ENCODE assay signal across 1 cellular context in the genomic region with DNA sequence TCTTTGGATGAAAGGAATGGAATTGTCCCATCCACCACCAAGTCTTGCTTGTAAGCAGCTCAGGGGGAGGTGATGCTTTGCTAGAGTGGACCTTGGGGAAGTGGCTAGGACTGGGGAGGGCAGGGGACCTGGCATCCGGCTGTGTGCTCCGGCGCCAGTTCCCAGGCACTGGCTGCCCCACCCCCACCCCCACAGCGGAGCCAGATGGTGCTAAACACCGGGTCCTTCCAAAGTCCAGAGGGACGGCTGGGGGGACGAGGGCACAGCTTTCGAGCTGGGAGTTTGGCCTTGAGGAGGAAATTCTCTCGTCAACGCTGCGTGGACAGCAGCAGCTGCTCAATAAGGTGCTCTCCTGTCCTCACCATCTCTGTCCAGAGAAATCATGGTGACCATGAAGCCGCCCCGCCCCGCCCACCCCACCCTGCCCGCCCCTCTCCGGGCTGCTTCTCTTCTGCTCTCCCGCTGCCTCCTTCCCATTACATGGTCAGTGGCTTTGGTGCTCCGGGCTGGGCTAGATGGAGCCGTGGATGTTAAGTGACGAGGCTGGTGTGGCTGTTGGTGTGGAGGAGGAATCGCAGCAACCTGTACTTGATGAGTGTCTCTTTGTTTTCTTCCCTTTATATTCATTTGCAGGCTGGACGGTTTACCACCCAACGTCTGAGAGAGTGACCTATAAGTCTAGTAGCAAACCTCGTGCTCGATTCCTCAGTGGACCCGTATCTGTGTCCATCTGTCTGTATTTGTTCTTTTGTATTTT.
TF ChIP-seq lines count a peak whose summit lies in the region.

No MANE protein-coding gene starts in this region.

TF ChIP-seq in HepG2, 621 proteins besides CTCF, POLR2A, EP300 and RAD21 (continued from another document and continues in another):
- TF ChIP-seq NR3C1 (CRISPR knock-in tag; IDR thresholded peaks at IDR 0.05) (no peak), NCOA5 (CRISPR knock-in tag; IDR thresholded peaks at IDR 0.05) (no peak), ZNF10 (CRISPR knock-in tag; IDR thresholded peaks at IDR 0.05; ENCODE audit: borderline replicate concordance, low read depth) (no peak), MED1 (CRISPR knock-in tag; IDR thresholded peaks at IDR 0.05) (peak; percentile 90), ATAD3A (CRISPR knock-in tag; IDR thresholded peaks at IDR 0.05) (no peak), AKAP8 (CRISPR knock-in tag; IDR thresholded peaks at IDR 0.05) (peak; percentile 78), NFE2L2 (IDR thresholded peaks at IDR 0.05; ENCODE audit: low read length) (no peak), ZNF570 (CRISPR knock-in tag; IDR thresholded peaks at IDR 0.05; ENCODE audit: borderline replicate concordance) (no peak), NFIB (CRISPR knock-in tag; IDR thresholded peaks at IDR 0.05; ENCODE audit: borderline replicate concordance) (no peak), NRL (CRISPR knock-in tag; IDR thresholded peaks at IDR 0.05; ENCODE audit: borderline replicate concordance) (no peak), TSC22D2 (CRISPR knock-in tag; IDR thresholded peaks at IDR 0.05; ENCODE audit: borderline replicate concordance) (no peak), ZNF839 (CRISPR knock-in tag; IDR thresholded peaks at IDR 0.05; ENCODE audit: borderline replicate concordance) (no peak), KAT8 (CRISPR knock-in tag; IDR thresholded peaks at IDR 0.05) (0 out of 2 replicates have a peak, but pooled peaks have one; percentile 28), ZNF777 (CRISPR knock-in tag; IDR thresholded peaks at IDR 0.05) (peak; percentile 16; the same call in 1 of the 2 replicates), ZSCAN20 (CRISPR knock-in tag; IDR thresholded peaks at IDR 0.05; ENCODE audit: borderline replicate concordance) (no peak), ETV5 (CRISPR knock-in tag; IDR thresholded peaks at IDR 0.05; ENCODE audit: borderline replicate concordance) (peak; percentile 90), ZZZ3 (CRISPR knock-in tag; IDR thresholded peaks at IDR 0.05; ENCODE audit: borderline replicate concordance) (no peak), AGO2 (optimal IDR thresholded peaks at IDR 0.05; ENCODE audit: low read depth, low read length) (no peak), ZBTB3 (CRISPR knock-in tag; IDR thresholded peaks at IDR 0.05; ENCODE audit: borderline replicate concordance, low read depth) (no peak), STAT5B (CRISPR knock-in tag; IDR thresholded peaks at IDR 0.05) (no peak; the same call in 1 of the 2 replicates), RFX3 (CRISPR knock-in tag; IDR thresholded peaks at IDR 0.05) (no peak), POLR2AphosphoS2 (IDR thresholded peaks at IDR 0.05; ENCODE audit: low read depth, low read length) (no peak), SIN3B (IDR thresholded peaks at IDR 0.05; ENCODE audit: low read length) (no peak; the same call in 1 of the 2 replicates), NR2F1 (CRISPR knock-in tag; IDR thresholded peaks at IDR 0.05) (peak in 1 of 2 experiments; percentile 57; a peak in 2 of 4 replicates), TEAD2 (CRISPR knock-in tag; IDR thresholded peaks at IDR 0.05) (no peak), POLR2G (IDR thresholded peaks at IDR 0.05; ENCODE audit: low read depth, low read length) (0 out of 2 replicates have a peak, but pooled peaks have one; percentile 50), ZNF563 (CRISPR knock-in tag; IDR thresholded peaks at IDR 0.05) (no peak), GTF2F1 (IDR thresholded peaks at IDR 0.05; ENCODE audit: low read length) (no peak), HOXA7 (CRISPR knock-in tag; IDR thresholded peaks at IDR 0.05) (no peak), ZNF564 (CRISPR knock-in tag; IDR thresholded peaks at IDR 0.05) (peak; percentile 85; the same call in 1 of the 2 replicates), JDP2 (CRISPR knock-in tag; IDR thresholded peaks at IDR 0.05; ENCODE audit: borderline replicate concordance) (no peak), NONO (IDR thresholded peaks at IDR 0.05) (no peak), NONO (CRISPR knock-in tag; conservative IDR thresholded peaks at IDR 0.05) (no peak; the same call in 1 of the 2 replicates), KLF9 (CRISPR knock-in tag; IDR thresholded peaks at IDR 0.05; ENCODE audit: low read depth) (0 out of 2 replicates have a peak, but pooled peaks have one; percentile 59), ZKSCAN5 (CRISPR knock-in tag; IDR thresholded peaks at IDR 0.05) (no peak; the same call in 1 of the 2 replicates), MTA1 (CRISPR knock-in tag; IDR thresholded peaks at IDR 0.05; ENCODE audit: borderline replicate concordance) (peak; percentile 93; the same call in 1 of the 2 replicates), ZBTB21 (CRISPR knock-in tag; IDR thresholded peaks at IDR 0.05) (no peak), ZNF746 (CRISPR knock-in tag; IDR thresholded peaks at IDR 0.05) (peak; percentile 92), HNF4A (CRISPR knock-in tag; IDR thresholded peaks at IDR 0.05) (peak; percentile 97), MIXL1 (CRISPR knock-in tag; IDR thresholded peaks at IDR 0.05) (no peak; the same call in 1 of the 2 replicates), FOXA1 (IDR thresholded peaks at IDR 0.05) (no peak), FOXA1 (CRISPR knock-in tag; IDR thresholded peaks at IDR 0.05) (no peak), PAWR (CRISPR knock-in tag; IDR thresholded peaks at IDR 0.05; ENCODE audit: borderline replicate concordance) (no peak), ZNF709 (CRISPR knock-in tag; IDR thresholded peaks at IDR 0.05) (no peak), CBX2 (IDR thresholded peaks at IDR 0.05; ENCODE audit: low read depth, low read length) (no peak), CBX2 (CRISPR knock-in tag; IDR thresholded peaks at IDR 0.05; ENCODE audit: low read depth) (no peak), SP2 (CRISPR knock-in tag; IDR thresholded peaks at IDR 0.05) (no peak)
- TF ChIP-seq, protein P1, sequence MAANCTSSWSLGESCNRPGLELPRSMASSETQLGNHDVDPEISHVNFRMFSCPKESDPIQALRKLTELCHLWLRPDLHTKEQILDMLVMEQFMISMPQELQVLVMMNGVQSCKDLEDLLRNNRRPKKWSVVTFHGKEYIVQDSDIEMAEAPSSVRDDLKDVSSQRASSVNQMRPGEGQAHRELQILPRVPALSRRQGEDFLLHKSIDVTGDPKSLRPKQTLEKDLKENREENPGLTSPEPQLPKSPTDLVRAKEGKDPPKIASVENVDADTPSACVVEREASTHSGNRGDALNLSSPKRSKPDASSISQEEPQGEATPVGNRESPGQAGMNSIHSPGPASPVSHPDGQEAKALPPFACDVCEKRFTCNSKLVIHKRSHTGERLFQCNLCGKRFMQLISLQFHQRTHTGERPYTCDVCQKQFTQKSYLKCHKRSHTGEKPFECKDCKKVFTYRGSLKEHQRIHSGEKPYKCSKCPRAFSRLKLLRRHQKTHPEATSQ (CRISPR knock-in tag; IDR thresholded peaks at IDR 0.05; ENCODE audit: borderline replicate concordance) = peak; percentile 83
- TF ChIP-seq, protein P2, sequence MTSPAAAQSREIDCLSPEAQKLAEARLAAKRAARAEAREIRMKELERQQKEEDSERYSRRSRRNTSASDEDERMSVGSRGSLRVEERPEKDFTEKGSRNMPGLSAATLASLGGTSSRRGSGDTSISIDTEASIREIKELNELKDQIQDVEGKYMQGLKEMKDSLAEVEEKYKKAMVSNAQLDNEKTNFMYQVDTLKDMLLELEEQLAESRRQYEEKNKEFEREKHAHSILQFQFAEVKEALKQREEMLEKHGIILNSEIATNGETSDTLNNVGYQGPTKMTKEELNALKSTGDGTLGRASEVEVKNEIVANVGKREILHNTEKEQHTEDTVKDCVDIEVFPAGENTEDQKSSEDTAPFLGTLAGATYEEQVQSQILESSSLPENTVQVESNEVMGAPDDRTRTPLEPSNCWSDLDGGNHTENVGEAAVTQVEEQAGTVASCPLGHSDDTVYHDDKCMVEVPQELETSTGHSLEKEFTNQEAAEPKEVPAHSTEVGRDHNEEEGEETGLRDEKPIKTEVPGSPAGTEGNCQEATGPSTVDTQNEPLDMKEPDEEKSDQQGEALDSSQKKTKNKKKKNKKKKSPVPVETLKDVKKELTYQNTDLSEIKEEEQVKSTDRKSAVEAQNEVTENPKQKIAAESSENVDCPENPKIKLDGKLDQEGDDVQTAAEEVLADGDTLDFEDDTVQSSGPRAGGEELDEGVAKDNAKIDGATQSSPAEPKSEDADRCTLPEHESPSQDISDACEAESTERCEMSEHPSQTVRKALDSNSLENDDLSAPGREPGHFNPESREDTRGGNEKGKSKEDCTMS (CRISPR knock-in tag; conservative IDR thresholded peaks at IDR 0.05) = no peak
- TF ChIP-seq, protein P3, sequence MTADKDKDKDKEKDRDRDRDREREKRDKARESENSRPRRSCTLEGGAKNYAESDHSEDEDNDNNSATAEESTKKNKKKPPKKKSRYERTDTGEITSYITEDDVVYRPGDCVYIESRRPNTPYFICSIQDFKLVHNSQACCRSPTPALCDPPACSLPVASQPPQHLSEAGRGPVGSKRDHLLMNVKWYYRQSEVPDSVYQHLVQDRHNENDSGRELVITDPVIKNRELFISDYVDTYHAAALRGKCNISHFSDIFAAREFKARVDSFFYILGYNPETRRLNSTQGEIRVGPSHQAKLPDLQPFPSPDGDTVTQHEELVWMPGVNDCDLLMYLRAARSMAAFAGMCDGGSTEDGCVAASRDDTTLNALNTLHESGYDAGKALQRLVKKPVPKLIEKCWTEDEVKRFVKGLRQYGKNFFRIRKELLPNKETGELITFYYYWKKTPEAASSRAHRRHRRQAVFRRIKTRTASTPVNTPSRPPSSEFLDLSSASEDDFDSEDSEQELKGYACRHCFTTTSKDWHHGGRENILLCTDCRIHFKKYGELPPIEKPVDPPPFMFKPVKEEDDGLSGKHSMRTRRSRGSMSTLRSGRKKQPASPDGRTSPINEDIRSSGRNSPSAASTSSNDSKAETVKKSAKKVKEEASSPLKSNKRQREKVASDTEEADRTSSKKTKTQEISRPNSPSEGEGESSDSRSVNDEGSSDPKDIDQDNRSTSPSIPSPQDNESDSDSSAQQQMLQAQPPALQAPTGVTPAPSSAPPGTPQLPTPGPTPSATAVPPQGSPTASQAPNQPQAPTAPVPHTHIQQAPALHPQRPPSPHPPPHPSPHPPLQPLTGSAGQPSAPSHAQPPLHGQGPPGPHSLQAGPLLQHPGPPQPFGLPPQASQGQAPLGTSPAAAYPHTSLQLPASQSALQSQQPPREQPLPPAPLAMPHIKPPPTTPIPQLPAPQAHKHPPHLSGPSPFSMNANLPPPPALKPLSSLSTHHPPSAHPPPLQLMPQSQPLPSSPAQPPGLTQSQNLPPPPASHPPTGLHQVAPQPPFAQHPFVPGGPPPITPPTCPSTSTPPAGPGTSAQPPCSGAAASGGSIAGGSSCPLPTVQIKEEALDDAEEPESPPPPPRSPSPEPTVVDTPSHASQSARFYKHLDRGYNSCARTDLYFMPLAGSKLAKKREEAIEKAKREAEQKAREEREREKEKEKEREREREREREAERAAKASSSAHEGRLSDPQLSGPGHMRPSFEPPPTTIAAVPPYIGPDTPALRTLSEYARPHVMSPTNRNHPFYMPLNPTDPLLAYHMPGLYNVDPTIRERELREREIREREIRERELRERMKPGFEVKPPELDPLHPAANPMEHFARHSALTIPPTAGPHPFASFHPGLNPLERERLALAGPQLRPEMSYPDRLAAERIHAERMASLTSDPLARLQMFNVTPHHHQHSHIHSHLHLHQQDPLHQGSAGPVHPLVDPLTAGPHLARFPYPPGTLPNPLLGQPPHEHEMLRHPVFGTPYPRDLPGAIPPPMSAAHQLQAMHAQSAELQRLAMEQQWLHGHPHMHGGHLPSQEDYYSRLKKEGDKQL (CRISPR knock-in tag; IDR thresholded peaks at IDR 0.05; ENCODE audit: low read depth) = no peak; the same call in 1 of the 2 replicates
- TF ChIP-seq, protein P4, sequence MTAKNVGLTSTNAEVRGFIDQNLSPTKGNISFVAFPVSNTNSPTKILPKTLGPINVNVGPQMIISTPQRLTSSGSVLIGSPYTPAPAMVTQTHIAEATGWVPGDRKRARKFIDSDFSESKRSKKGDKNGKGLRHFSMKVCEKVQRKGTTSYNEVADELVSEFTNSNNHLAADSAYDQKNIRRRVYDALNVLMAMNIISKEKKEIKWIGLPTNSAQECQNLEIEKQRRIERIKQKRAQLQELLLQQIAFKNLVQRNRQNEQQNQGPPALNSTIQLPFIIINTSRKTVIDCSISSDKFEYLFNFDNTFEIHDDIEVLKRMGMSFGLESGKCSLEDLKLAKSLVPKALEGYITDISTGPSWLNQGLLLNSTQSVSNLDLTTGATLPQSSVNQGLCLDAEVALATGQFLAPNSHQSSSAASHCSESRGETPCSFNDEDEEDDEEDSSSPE (CRISPR knock-in tag; IDR thresholded peaks at IDR 0.05) = peak; percentile 61
- TF ChIP-seq, protein P5, sequence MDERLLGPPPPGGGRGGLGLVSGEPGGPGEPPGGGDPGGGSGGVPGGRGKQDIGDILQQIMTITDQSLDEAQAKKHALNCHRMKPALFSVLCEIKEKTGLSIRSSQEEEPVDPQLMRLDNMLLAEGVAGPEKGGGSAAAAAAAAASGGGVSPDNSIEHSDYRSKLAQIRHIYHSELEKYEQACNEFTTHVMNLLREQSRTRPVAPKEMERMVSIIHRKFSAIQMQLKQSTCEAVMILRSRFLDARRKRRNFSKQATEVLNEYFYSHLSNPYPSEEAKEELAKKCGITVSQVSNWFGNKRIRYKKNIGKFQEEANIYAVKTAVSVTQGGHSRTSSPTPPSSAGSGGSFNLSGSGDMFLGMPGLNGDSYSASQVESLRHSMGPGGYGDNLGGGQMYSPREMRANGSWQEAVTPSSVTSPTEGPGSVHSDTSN (CRISPR knock-in tag; IDR thresholded peaks at IDR 0.05) = no peak
- TF ChIP-seq, protein P6, sequence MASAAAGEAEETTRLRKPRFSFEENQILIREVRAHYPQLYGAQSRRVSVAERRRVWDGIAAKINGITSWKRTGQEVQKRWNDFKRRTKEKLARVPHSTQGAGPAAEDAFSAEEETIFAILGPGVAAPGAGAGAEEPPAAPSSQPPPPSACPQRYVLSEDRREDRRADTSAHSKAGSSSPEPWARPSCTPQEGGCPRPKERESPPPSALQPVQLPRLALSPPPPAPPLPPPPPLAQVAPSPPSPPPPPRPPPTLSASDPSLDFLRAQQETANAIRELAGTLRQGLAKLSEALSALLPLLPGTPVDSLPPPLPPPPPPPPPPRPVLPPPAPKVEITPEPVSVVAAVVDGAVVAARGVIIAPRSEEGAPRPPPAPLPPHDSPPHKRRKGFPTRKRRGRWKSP (CRISPR knock-in tag; IDR thresholded peaks at IDR 0.05) = no peak
- TF ChIP-seq, protein P7, sequence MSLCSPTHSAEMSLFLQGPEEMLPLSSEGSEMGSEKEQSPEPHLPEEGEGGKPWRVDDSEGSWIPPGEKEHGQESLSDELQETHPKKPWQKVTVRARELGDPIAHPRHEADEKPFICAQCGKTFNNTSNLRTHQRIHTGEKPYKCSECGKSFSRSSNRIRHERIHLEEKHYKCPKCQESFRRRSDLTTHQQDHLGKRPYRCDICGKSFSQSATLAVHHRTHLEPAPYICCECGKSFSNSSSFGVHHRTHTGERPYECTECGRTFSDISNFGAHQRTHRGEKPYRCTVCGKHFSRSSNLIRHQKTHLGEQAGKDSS (CRISPR knock-in tag; IDR thresholded peaks at IDR 0.05; ENCODE audit: borderline replicate concordance, low read depth) = peak; percentile 74
- TF ChIP-seq, protein P8, sequence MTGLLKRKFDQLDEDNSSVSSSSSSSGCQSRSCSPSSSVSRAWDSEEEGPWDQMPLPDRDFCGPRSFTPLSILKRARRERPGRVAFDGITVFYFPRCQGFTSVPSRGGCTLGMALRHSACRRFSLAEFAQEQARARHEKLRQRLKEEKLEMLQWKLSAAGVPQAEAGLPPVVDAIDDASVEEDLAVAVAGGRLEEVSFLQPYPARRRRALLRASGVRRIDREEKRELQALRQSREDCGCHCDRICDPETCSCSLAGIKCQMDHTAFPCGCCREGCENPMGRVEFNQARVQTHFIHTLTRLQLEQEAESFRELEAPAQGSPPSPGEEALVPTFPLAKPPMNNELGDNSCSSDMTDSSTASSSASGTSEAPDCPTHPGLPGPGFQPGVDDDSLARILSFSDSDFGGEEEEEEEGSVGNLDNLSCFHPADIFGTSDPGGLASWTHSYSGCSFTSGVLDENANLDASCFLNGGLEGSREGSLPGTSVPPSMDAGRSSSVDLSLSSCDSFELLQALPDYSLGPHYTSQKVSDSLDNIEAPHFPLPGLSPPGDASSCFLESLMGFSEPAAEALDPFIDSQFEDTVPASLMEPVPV (CRISPR knock-in tag; IDR thresholded peaks at IDR 0.05) = peak; percentile 57; the same call in 1 of the 2 replicates
